ENCODE assay signal across 8 cellular contexts in the genomic region with DNA sequence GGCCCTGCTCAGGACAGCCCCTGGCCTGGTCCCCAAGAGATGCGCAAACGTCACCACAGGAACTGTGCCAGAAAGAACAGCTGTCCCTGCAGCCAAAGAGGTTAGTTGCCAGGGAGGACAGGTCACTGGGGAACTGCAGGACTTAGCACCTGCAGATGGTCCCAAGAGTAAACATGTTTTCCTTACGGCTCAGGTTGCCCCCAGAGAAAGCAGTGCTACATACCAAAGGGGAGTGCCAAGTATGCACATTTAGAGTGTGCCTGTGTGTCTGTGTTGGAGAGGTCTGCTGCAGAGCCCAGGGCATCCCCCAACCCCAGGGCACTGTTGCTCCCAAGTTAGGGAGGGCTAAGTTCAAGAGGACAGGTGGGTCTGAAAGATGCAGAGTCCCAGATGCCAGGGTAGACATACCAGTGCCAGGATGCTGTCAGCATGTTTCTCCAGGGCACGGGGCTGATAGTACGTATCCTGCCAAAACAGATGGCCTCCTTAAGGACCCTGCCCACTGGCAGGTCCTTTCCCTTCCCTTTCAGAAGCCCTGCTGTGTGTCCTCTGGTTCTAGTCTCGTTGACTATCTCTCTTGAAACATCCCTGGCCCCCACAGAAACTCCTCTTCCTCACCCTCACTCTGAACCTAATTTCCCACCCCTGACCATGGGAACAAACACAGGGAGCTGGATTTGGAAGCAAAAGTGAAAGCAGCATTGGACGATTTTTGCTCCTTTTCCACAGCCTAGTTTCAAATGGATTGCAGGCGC. TPM values are rescaled to one million over a fixed set of nuclear protein-coding genes. Genes with fewer than 3 reads are reported as not detected.
A peak's percentile ranks its signal among the peaks of the same experiment; 100 is the strongest.
DNase-seq lines count a peak whose midpoint lies in the region; ATAC-seq and TF ChIP-seq lines count a peak whose summit lies in the region.

No MANE protein-coding gene starts in this region.

- H3K9me2 ChIP-seq in PC-3 (replicated peaks; ENCODE audit: low read length) = no peaks in the 10 kb centered on the region

- H3K36me3 ChIP-seq in PC-3 (ENCODE audit: low read depth, low read length) (no peaks in the 10 kb centered on the region; the same call in 1 of the 2 replicates), endodermal cell (ENCODE audit: control insufficient read depth, insufficient read depth, low read length) (peaks cover 29% of the 10 kb centered on the region)

- H3K27me3 Mint-ChIP-seq in endodermal cell (ENCODE audit: insufficient read depth) = no peaks in the 10 kb centered on the region
- no peaks in the 10 kb centered on the region for H3K27me3 Mint-ChIP-seq in natural killer cell (ENCODE audit: low read depth in 2 of 2)

- ATAC-seq in PC-3 = no peak
- ATAC-seq in natural killer cell = no peak
- ATAC-seq in HG02571 (IDR thresholded peaks at IDR 0.05; ENCODE audit: unreplicated experiment) = no peak

- CTCF ChIA-PET in PC-3 (lab: Charles Lee) = no interaction called here

- no peaks in the 10 kb centered on the region for H3K9me3 Mint-ChIP-seq in endodermal cell
- H3K9me3 Mint-ChIP-seq in natural killer cell = no peaks in the 10 kb centered on the region

- peak; percentile 70 for DNase-seq in DMS53 (lab: John Stamatoyannopoulos, UW)
- DNase-seq in DMS53 treated with DMSO at 0.1 percent for 48 hours (lab: John Stamatoyannopoulos, UW; ENCODE audit: unreplicated experiment) = no peak
- no peak for DNase-seq in PC-3
- DNase-seq in endodermal cell = no peak
- no peak for DNase-seq in natural killer cell
- no peak for DNase-seq in hypothalamus (lab: John Stamatoyannopoulos, UW)
- DNase-seq in NK-92 treated with Interleukin-12 subunit alpha and Interleukin-12 subunit beta, amount 100 ng/mL, for 24 hours (lab: John Stamatoyannopoulos, UW) = no peak

- 61 to 66% methylated on average over 5 to 8 of the region's 8 CpGs for WGBS in endodermal cell (ENCODE audit: insufficient coverage in 1 of 2, insufficient read length in 1 of 2), 2 experiments

- H2AFZ ChIP-seq in PC-3 (ENCODE audit: low read length) = peak overlapping the region; percentile 87

- H3K4me1 Mint-ChIP-seq in endodermal cell (peaks cover 17% of the 10 kb centered on the region), natural killer cell (peaks cover 24 to 37% of the 10 kb centered on the region in 2 donors)

- H3F3A ChIP-seq in PC-3 (ENCODE audit: low read length, unreplicated experiment) = no peaks in the 10 kb centered on the region

- peak overlapping the region; percentile 86 for H3K9ac ChIP-seq in PC-3 (ENCODE audit: low read length)
- peak overlapping the region; percentile 90 for H3K9ac ChIP-seq in endodermal cell (ENCODE audit: extremely low read depth, low read length, poor library complexity, severe bottlenecking)

- BruUV-seq in PC-3 (replicated peaks; lab: Mats Ljungman, UMichigan) = no TSS peak

- peak overlapping the region; percentile 93 for H3K27ac Mint-ChIP-seq in endodermal cell
- peak overlapping the region; percentile 96 to 98 for H3K27ac Mint-ChIP-seq in natural killer cell

- H3K79me2 ChIP-seq in PC-3 (ENCODE audit: low read length) = peaks cover 25% of the 10 kb centered on the region

- H4K20me1 ChIP-seq in PC-3 (ENCODE audit: low read length) = no peaks in the 10 kb centered on the region

- H3K4me3 ChIP-seq in PC-3 (ENCODE audit: low read length) (peak overlapping the region; percentile 85), endodermal cell (ENCODE audit: low read length) (peak overlapping the region; percentile 97)

- intact Hi-C loops in PC-3 (cut with micrococcal nuclease) (no loop called here), natural killer cell (cut with micrococcal nuclease) (loop anchor here (2.0 to 5.0 kb wide), 2 partner anchors 37 to 50 kb away; a partner anchor contains a TSS)

- H3K27me3 ChIP-seq in PC-3 (ENCODE audit: low read length) = no peaks in the 10 kb centered on the region
- H3K27me3 ChIP-seq in endodermal cell (ENCODE audit: control insufficient read depth, insufficient read depth, low read length, poor library complexity, severe bottlenecking) = no peaks in the 10 kb centered on the region

- H3K4me1 ChIP-seq in PC-3 (ENCODE audit: insufficient read depth, low read length) (peaks cover 10% of the 10 kb centered on the region), endodermal cell (ENCODE audit: control insufficient read depth, insufficient read depth, low read length) (peaks cover 7% of the 10 kb centered on the region)

- TF ChIP-seq CTCF in PC-3 (conservative IDR thresholded peaks at IDR 0.05; ENCODE audit: low read depth, low read length) = no peak
- TF ChIP-seq CTCF in endodermal cell (conservative IDR thresholded peaks at IDR 0.05) = no peak
- TF ChIP-seq CTCF in natural killer cell (IDR thresholded peaks at IDR 0.05) = no peak

- H3K4me2 ChIP-seq in PC-3 (ENCODE audit: low read length) = peak overlapping the region; percentile 95

- POLR2A ChIA-PET in PC-3 (lab: Charles Lee; ENCODE audit: unreplicated experiment) = interaction anchor here (0.6 kb wide), 2 partner anchors 24 to 1089 kb away, joined by 5 to 21 read pairs; no protein-coding TSS in a partner anchor

- H3K4me3 Mint-ChIP-seq in endodermal cell (peak overlapping the region; percentile 87), natural killer cell (peak overlapping the region; percentile 99)

- peaks cover 30% of the 10 kb centered on the region for H3K36me3 Mint-ChIP-seq in endodermal cell (ENCODE audit: low read depth)
- no peaks in the 10 kb centered on the region for H3K36me3 Mint-ChIP-seq in natural killer cell

- H3K27ac ChIP-seq in PC-3 (ENCODE audit: low read length) = peak overlapping the region; percentile 71; the same call in 1 of the 2 replicates
- no peak overlapping the region for H3K27ac ChIP-seq in endodermal cell (ENCODE audit: low read depth, low read length)

- H3K9me3 ChIP-seq in PC-3 (ENCODE audit: low read length) (no peaks in the 10 kb centered on the region), endodermal cell (ENCODE audit: control insufficient read depth, low read length) (no peaks in the 10 kb centered on the region)

RNA-seq across cellular contexts. Expression of a gene that starts 1.3 kb away (rescaled TPM):
- total RNA-seq in PC-3 (2014; rRNA removed) (52.0 and 54.0 TPM in 2 replicates), endodermal cell (10 to 100 TPM; 38.3 to 59.5 TPM), natural killer cell (10 to 100 TPM; 92.0 to 97.6 (median 94.2) TPM)
- polyA plus RNA-seq in endodermal cell (2013, experiment 1 of 2) = 58.1 TPM
- polyA plus RNA-seq in endodermal cell (2013, experiment 2 of 2) = 47.7 TPM

RNA-seq across cellular contexts. Expression of a gene that starts 4.8 kb away (rescaled TPM):
- total RNA-seq in PC-3 (2014; rRNA removed) (not detected in 2 replicates), endodermal cell (not detected), natural killer cell (1 to 10 TPM in 2 of 3 donors, under 1 TPM in 1; 0.97 to 3.2 (median 1.4) TPM)
- polyA plus RNA-seq in endodermal cell (2013, experiment 1 of 2) = not detected
- not detected for polyA plus RNA-seq in endodermal cell (2013, experiment 2 of 2)

RNA-seq across cellular contexts. Expression of a gene that starts 13.3 kb away (rescaled TPM):
- total RNA-seq in PC-3 (2014; rRNA removed) (not detected in 2 replicates), endodermal cell (not detected), natural killer cell (under 1 TPM in 1 of 3 donors, not detected in 2; 0.94 TPM)
- polyA plus RNA-seq in endodermal cell (2013, experiment 1 of 2) = not detected
- polyA plus RNA-seq in endodermal cell (2013, experiment 2 of 2) = 1.4 TPM

RNA-seq across cellular contexts. Expression of a gene that starts 19.7 kb away (rescaled TPM):
- total RNA-seq in PC-3 (2014; rRNA removed) (0.22 TPM in 1 of 2 replicates, not detected in the other), endodermal cell (under 1 TPM; 0.29 to 0.38 TPM), natural killer cell (not detected)
- polyA plus RNA-seq in endodermal cell (2013, experiment 1 of 2) = 1.1 TPM
- 1.4 TPM for polyA plus RNA-seq in endodermal cell (2013, experiment 2 of 2)

RNA-seq across cellular contexts. Expression of a gene that starts 21.0 kb away (rescaled TPM):
- total RNA-seq in PC-3 (2014; rRNA removed) (1.6 and 1.8 TPM in 2 replicates), endodermal cell (1 to 10 TPM in 1 of 2 donors, under 1 TPM in 1; 0.93 to 2.0 TPM), natural killer cell (1 to 10 TPM; 2.0 to 7.9 (median 2.7) TPM)
- 1.7 TPM for polyA plus RNA-seq in endodermal cell (2013, experiment 1 of 2)
- polyA plus RNA-seq in endodermal cell (2013, experiment 2 of 2) = 2.4 TPM
